ENCODE assay signal across 17 cellular contexts in genomic region chr15:59035157-59035556, GRCh38.
"Had no signal": no experiment of that assay in that cellular context is flagged by ENCODE, and none has a peak within 500 bp of the region (broad histone marks: within the 10 kb centered on the region; RNA-seq: fewer than 3 reads in every experiment).

No MANE protein-coding gene starts in this region.

- H3K36me3 ChIP-seq: colonic mucosa had no signal

- DNase-seq: colonic mucosa; effector CD4-positive, alpha-beta T cell; endodermal cell; erythroblast; foreskin keratinocyte; kidney glomerular epithelial cell; left lung; lower lobe of right lung; midbrain; psoas muscle; retina; stimulated activated CD4-positive, alpha-beta T cell treated with anti-CD3 and anti-CD28 coated beads, Interleukin-2, amount 100 ng/mL, for 48 hours; stimulated activated naive CD4-positive, alpha-beta T cell treated with Interleukin-2 at 50 U/mL for 16 hours; trophoblast cell had no signal

- H3K4me3 Mint-ChIP-seq: endodermal cell, memory B cell, nephron had no signal

- H3K27me3 Mint-ChIP-seq: memory B cell had no signal

- H3K27ac ChIP-seq: colonic mucosa, foreskin keratinocyte, left lung, lower lobe of right lung, psoas muscle had no signal

- ATAC-seq: foreskin keratinocyte, left lung, lower lobe of right lung, psoas muscle, sciatic nerve had no signal

- H3K4me3 ChIP-seq: colonic mucosa, left lung, lower lobe of right lung, psoas muscle had no signal

- H3K4me1 ChIP-seq: colonic mucosa, foreskin keratinocyte, left lung, psoas muscle had no signal

- H3K9me3 ChIP-seq: colonic mucosa, left lung, lower lobe of right lung, psoas muscle had no signal

- H3K27ac Mint-ChIP-seq: endodermal cell, memory B cell, nephron had no signal

- H3K4me1 Mint-ChIP-seq: endodermal cell, nephron had no signal

- H3K27me3 ChIP-seq: colonic mucosa, foreskin keratinocyte, left lung had no signal
